12 cellular contexts compared by ENCODE assay signal in the genomic region with DNA sequence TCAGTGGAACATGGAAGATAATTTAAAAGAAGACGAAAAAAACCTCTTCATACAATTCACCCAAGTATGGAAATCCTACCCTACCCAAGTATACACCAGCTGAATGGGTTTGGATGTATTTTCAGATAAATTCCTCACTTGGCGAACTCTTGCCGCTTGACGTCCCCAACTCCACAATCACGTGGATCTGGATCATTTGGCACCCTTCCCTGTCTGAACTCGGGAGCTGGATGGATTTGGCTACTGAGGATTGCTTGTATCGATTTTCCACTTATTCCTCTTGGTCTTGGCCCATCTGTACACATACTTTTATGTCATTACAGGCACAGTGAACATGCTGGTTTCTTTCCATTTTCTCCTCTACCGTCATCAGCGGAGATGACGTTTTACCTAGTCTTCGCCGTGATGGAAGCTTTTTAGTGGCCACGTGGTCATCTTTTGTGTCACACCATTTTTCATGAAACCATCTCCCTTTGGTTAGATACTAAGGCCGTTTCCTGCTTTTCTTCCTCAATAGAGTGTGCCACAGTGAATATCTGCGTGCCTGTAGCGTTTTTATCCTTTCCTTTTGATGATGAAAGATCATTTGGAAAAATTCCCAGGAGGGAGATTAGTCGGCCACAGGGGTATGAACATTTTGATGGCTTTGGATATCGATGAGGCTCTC. TPM values are rescaled to one million over a fixed set of nuclear protein-coding genes. Genes with fewer than 3 reads are reported as not detected.
A peak's percentile ranks its signal among the peaks of the same experiment; 100 is the strongest.
DNase-seq lines count a peak whose midpoint lies in the region; ATAC-seq and TF ChIP-seq lines count a peak whose summit lies in the region.
"Had no signal": no experiment of that assay in that cellular context is flagged by ENCODE, and none has a peak within 500 bp of the region (broad histone marks: within the 10 kb centered on the region; RNA-seq: fewer than 3 reads in every experiment).

No MANE protein-coding gene starts in this region.

- H3K4me1 ChIP-seq in HUES64 (ENCODE audit: insufficient read depth, low read length) = peaks cover 16% of the 10 kb centered on the region

- no peaks in the 10 kb centered on the region for H3K9me3 Mint-ChIP-seq in mesothelial cell of epicardium
- H3K9me3 Mint-ChIP-seq: activated naive CD4-positive, alpha-beta T cell treated with anti-CD3 and anti-CD28 coated beads, Interleukin-2, amount 50 U/mL, for 72 hours; CD4-positive, alpha-beta memory T cell had no signal

- H3K36me3 ChIP-seq in HUES64 (ENCODE audit: insufficient read depth, low read length) = no peaks in the 10 kb centered on the region

- H3K9ac ChIP-seq in HUES64 (ENCODE audit: low read depth, low read length) = peak overlapping the region; percentile 44

- WGBS in HUES64 = 95% methylated on average over 17 of the region's 18 CpGs

- peak overlapping the region; percentile 90 for H3K27ac Mint-ChIP-seq in mesothelial cell of epicardium

- H3K4me3 ChIP-seq in AG10803 (ENCODE audit: low read length) (no peak overlapping the region), HUES64 (ENCODE audit: low read length) (no peak overlapping the region)
- H3K4me3 ChIP-seq: lung had no signal

- no peaks in the 10 kb centered on the region for H3K27me3 Mint-ChIP-seq in mesothelial cell of epicardium (ENCODE audit: low read depth)
- H3K27me3 Mint-ChIP-seq: CD4-positive, alpha-beta memory T cell had no signal

- H3K9me3 ChIP-seq in HUES64 (ENCODE audit: insufficient read depth, low read depth, low read length) = no peaks in the 10 kb centered on the region

- no peak overlapping the region for H3K27ac ChIP-seq in HUES64 (ENCODE audit: low read depth, low read length)
- H3K27ac ChIP-seq in caudate nucleus (ENCODE audit: low read depth, low read length) = peak overlapping the region; percentile 36

- no peak for ATAC-seq in HG03039 (IDR thresholded peaks at IDR 0.05; ENCODE audit: unreplicated experiment)
- ATAC-seq: activated naive CD4-positive, alpha-beta T cell treated with anti-CD3 and anti-CD28 coated beads, Interleukin-2, amount 50 U/mL, for 72 hours had no signal

- H3K36me3 Mint-ChIP-seq in mesothelial cell of epicardium = no peaks in the 10 kb centered on the region
- H3K36me3 Mint-ChIP-seq: activated naive CD4-positive, alpha-beta T cell treated with anti-CD3 and anti-CD28 coated beads, Interleukin-2, amount 50 U/mL, for 72 hours had no signal

- H3K27me3 ChIP-seq in HUES64 (ENCODE audit: insufficient read depth, low read length) = no peaks in the 10 kb centered on the region

- peak; percentile 74 for DNase-seq in AG10803 (ENCODE audit: low read depth)
- DNase-seq in caudate nucleus (lab: John Stamatoyannopoulos, UW) = no peak
- no peak for DNase-seq in mesothelial cell of epicardium (ENCODE audit: low spot score in 2 of 2, unreplicated experiment in 2 of 2)
- no peak for DNase-seq in hypothalamus (lab: John Stamatoyannopoulos, UW)
- no peak for DNase-seq in stimulated activated CD4-positive, alpha-beta T cell treated with anti-CD3 and anti-CD28 coated beads, Interleukin-15, amount 100 ng/mL, for 24 hours
- no peak for DNase-seq in 8988T
- DNase-seq: CD4-positive, alpha-beta memory T cell; MV-4-11 had no signal

- H3K4me3 Mint-ChIP-seq in mesothelial cell of epicardium = no peak overlapping the region
- H3K4me3 Mint-ChIP-seq: CD4-positive, alpha-beta memory T cell had no signal

- TF ChIP-seq CTCF in AG10803 (conservative IDR thresholded peaks at IDR 0.05; ENCODE audit: low read length) (no peak), mesothelial cell of epicardium (IDR thresholded peaks at IDR 0.05; ENCODE audit: unreplicated experiment) (no peak)

- H3K4me1 Mint-ChIP-seq in mesothelial cell of epicardium = peaks cover 35% of the 10 kb centered on the region

RNA-seq across cellular contexts. Expression of gene CMIP, which starts 47.0 kb away (rescaled TPM):
- 23.9 TPM for polyA plus RNA-seq in HUES64 (2013, experiment 1 of 2)
- 30.1 TPM for polyA plus RNA-seq in HUES64 (2013, experiment 2 of 2)
- total RNA-seq in mesothelial cell of epicardium = 70.0 to 74.9 TPM (median 71.0 TPM) in 3 replicates
